In genomic region chr6:17218023-17218748, GRCh38 we compare ENCODE assay signal across 17 cellular contexts.
"Had no signal": no experiment of that assay in that cellular context is flagged by ENCODE, and none has a peak within 500 bp of the region (broad histone marks: within the 10 kb centered on the region; RNA-seq: fewer than 3 reads in every experiment).

No MANE protein-coding gene starts in this region.

- H3K4me3 ChIP-seq: esophagus squamous epithelium, gastroesophageal sphincter, suprapubic skin, thyroid gland, upper lobe of left lung, uterus had no signal

- H3K36me3 ChIP-seq: esophagus squamous epithelium, gastroesophageal sphincter, neutrophil, suprapubic skin, thyroid gland, upper lobe of left lung, uterus had no signal

- ATAC-seq: effector memory CD8-positive, alpha-beta T cell; gastroesophageal sphincter; naive thymus-derived CD8-positive, alpha-beta T cell; stimulated activated naive CD8-positive, alpha-beta T cell treated with anti-CD3 and anti-CD28 coated beads, Interleukin-15, Interleukin-2, amounts not matched to agents 100 U/mL and 50 U/mL, for 24 hours had no signal

- FAIRE-seq: small intestine had no signal

- DNase-seq: effector memory CD8-positive, alpha-beta T cell; esophagus squamous epithelium; foreskin fibroblast; glutamatergic neuron; islet precursor cell; mammary epithelial cell; naive thymus-derived CD8-positive, alpha-beta T cell; posterior cingulate gyrus; small intestine; stimulated activated CD4-positive, alpha-beta T cell treated with anti-CD3 and anti-CD28 coated beads, Interleukin-12 subunit alpha, Interleukin-12 subunit beta, amount 100 ng/mL, for 4 hours; stimulated activated naive CD8-positive, alpha-beta T cell treated with anti-CD3 and anti-CD28 coated beads, Interleukin-15, Interleukin-2, amounts not matched to agents 100 U/mL and 50 U/mL, for 24 hours; thyroid gland; upper lobe of left lung; uterus had no signal

- H3K27me3 ChIP-seq: esophagus squamous epithelium, gastroesophageal sphincter, suprapubic skin, thyroid gland, upper lobe of left lung, uterus had no signal
